ENCODE assay signal across 18 cellular contexts in the genomic region with DNA sequence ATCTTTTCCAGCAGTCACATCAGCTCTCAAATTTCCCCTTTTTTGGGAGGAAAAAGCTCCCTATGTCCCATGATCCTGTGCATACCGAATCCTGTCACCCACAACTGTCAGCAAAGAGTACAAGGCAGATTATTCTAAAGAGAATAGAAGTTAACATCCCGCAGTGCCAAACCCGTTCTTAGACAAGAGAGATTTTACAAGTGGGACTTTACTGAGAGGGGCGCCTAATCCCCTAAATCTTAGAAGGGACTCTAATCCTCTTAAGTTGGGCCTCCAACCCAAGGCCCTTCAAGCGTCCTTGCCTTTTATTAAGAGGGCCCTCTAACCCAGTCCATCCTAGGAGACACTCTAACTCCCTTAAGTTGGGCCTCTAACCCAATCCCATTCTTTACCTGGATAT.
"Had no signal": no experiment of that assay in that cellular context is flagged by ENCODE, and none has a peak within 500 bp of the region (broad histone marks: within the 10 kb centered on the region; RNA-seq: fewer than 3 reads in every experiment).

No MANE protein-coding gene starts in this region.

- DNase-seq: Kasumi-1, MM.1S, NCI-H1092 treated with DMSO at 0.1 percent for 48 hours, NCI-H1417, NCI-H1436 treated with DMSO at 0.1 percent for 48 hours, NCI-H1694, NCI-H187 treated with DMSO at 0.1 percent for 48 hours, NCI-H2029 treated with DMSO at 0.1 percent for 48 hours, NCI-H2171 treated with DMSO at 0.1 percent for 48 hours, NCI-H345, NCI-H526, SHP77 treated with DMSO at 0.1 percent for 48 hours, SJCRH30, T-helper 1 cell had no signal

- ATAC-seq: K562, Panc1, SK-N-SH treated with all-trans-retinoic acid at 6 μM for 48 hours had no signal

- H3K36me3 Mint-ChIP-seq: IgD-negative memory B cell had no signal

- H3K9me3 Mint-ChIP-seq: IgD-negative memory B cell had no signal

- H3K4me1 ChIP-seq: SJCRH30 had no signal

- H3K27me3 ChIP-seq: SJCRH30 had no signal

- H3K4me3 ChIP-seq: K562, SJCRH30 had no signal

- H3K4me1 Mint-ChIP-seq: IgD-negative memory B cell had no signal

- H3K27me3 Mint-ChIP-seq: IgD-negative memory B cell had no signal

- H3K9me3 ChIP-seq: SJCRH30 had no signal

- H3K27ac Mint-ChIP-seq: IgD-negative memory B cell had no signal

- H3K4me3 Mint-ChIP-seq: IgD-negative memory B cell had no signal

- H3K36me3 ChIP-seq: SJCRH30 had no signal
